ENCODE assay signal across 22 cellular contexts in the genomic region with DNA sequence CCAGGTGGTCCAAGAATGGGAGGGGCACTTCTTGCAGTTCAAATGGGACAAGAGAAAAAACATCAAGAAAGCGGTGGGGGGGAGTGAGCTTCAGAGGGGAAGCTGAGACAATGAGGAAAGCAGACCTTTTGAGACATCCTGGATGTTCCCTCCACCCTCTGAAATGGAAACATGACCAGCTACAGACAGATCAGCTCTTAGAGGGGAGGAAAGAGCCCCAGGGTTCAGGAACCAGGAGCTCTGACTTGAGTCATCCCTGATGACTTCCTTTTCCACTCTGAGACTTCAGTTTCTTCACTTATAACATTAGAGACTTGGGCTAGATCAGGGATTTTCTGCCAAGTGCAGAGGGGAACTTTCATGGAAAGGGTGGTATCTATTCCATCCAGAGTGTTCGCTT.
DNase-seq lines count a peak whose midpoint lies in the region; ATAC-seq, FAIRE-seq and TF ChIP-seq lines count a peak whose summit lies in the region.
"Had no signal": no experiment of that assay in that cellular context is flagged by ENCODE, and none has a peak within 500 bp of the region (broad histone marks: within the 10 kb centered on the region; RNA-seq: fewer than 3 reads in every experiment).

No MANE protein-coding gene starts in this region.

- H3K79me1 ChIP-seq in IMR-90 (ENCODE audit: low read depth in 1 of 2, low read length in 2 of 2) (no peaks in the 10 kb centered on the region; a peak in 1 of 4 replicates), mesenchymal stem cell (replicated peaks; ENCODE audit: low read length, poor library complexity, severe bottlenecking) (no peaks in the 10 kb centered on the region)

- in situ Hi-C loops in IMR-90 (cut with MboI; ENCODE audit: low sequenced_read_pairs): loop anchor here (10.0 kb wide), 1 partner anchor 430 kb away; no protein-coding TSS in a partner anchor

- H3K23ac ChIP-seq in IMR-90 (ENCODE audit: low read depth, low read length) (no peak overlapping the region), mesenchymal stem cell (ENCODE audit: low read length in 2 of 2) (no peak overlapping the region)

- H2BK120ac ChIP-seq in IMR-90 (ENCODE audit: low read depth, low read length): no peak overlapping the region
- no peak overlapping the region for H2BK120ac ChIP-seq in mesenchymal stem cell (ENCODE audit: low read depth, low read length)

- no peak overlapping the region for H2BK20ac ChIP-seq in IMR-90 (ENCODE audit: low read depth, low read length)

- H3K9me3 ChIP-seq in IMR-90 (ENCODE audit: control insufficient read depth, insufficient read depth, low read length): no peaks in the 10 kb centered on the region
- no peaks in the 10 kb centered on the region for H3K9me3 ChIP-seq in mesenchymal stem cell (ENCODE audit: control insufficient read depth, low read length)
- H3K9me3 ChIP-seq: ascending aorta, gastroesophageal sphincter, MG63, tibial artery had no signal

- POLR2A ChIA-PET in IMR-90 (lab: Charles Lee; ENCODE audit: unreplicated experiment): interaction anchor here (0.7 kb wide), 1 partner anchor 441 kb away, joined by 7 read pairs; no protein-coding TSS in a partner anchor

- CTCF ChIA-PET in IMR-90 (lab: Yijun Ruan, JAX): interaction anchor here (1.2 to 2.9 kb wide), 5 partner anchors 133 to 466 kb away, joined by 5 to 24 read pairs (median 18); no protein-coding TSS in a partner anchor

- H3K36me3 Mint-ChIP-seq in activated T-helper 17 cell treated with anti-CD3 and anti-CD28 coated beads, Interleukin-2, amount 50 U/mL, for 72 hours (ENCODE audit: low read depth): no peaks in the 10 kb centered on the region
- no peaks in the 10 kb centered on the region for H3K36me3 Mint-ChIP-seq in mesothelial cell of epicardium
- H3K36me3 Mint-ChIP-seq: natural killer cell treated with Interleukin-12 subunit alpha and Interleukin-12 subunit beta and Interleukin-15 and Interleukin-18, amount 100 ng/mL, for 72 hours had no signal

- ATAC-seq in IMR-90 (ENCODE audit: low read depth): no peak
- no peak for ATAC-seq in HG03460 (IDR thresholded peaks at IDR 0.05; ENCODE audit: unreplicated experiment)
- ATAC-seq in activated T-helper 17 cell treated with anti-CD3 and anti-CD28 coated beads, Interleukin-2, amount 50 U/mL, for 72 hours (replicated peaks): no peak
- ATAC-seq: gastroesophageal sphincter; left cardiac atrium; natural killer cell treated with Interleukin-12 subunit alpha and Interleukin-12 subunit beta and Interleukin-15 and Interleukin-18, amount 100 ng/mL, for 72 hours had no signal

- no peaks in the 10 kb centered on the region for H3K36me3 ChIP-seq in IMR-90 (ENCODE audit: control insufficient read depth, insufficient read depth, low read length)
- H3K36me3 ChIP-seq in bronchial epithelial cell (ENCODE audit: control insufficient read depth, insufficient read depth, low read length): no peaks in the 10 kb centered on the region
- H3K36me3 ChIP-seq in mesenchymal stem cell (ENCODE audit: control insufficient read depth in 1 of 2, insufficient read depth in 2 of 2, low read depth in 1 of 2, low read length in 2 of 2): no peaks in the 10 kb centered on the region
- H3K36me3 ChIP-seq: ascending aorta, gastroesophageal sphincter, MG63, tibial artery had no signal

- no peak overlapping the region for H3K18ac ChIP-seq in IMR-90 (ENCODE audit: low read depth, low read length)
- no peak overlapping the region for H3K18ac ChIP-seq in mesenchymal stem cell (ENCODE audit: low read depth in 1 of 2, low read length in 2 of 2)

- no peak overlapping the region for H3K9ac ChIP-seq in IMR-90 (ENCODE audit: low read depth, low read length)
- peak overlapping the region; percentile 6 for H3K9ac ChIP-seq in mesenchymal stem cell (ENCODE audit: low read length)

- H4K20me1 ChIP-seq in IMR-90 (ENCODE audit: insufficient read depth, low read length): no peaks in the 10 kb centered on the region

- H2BK12ac ChIP-seq in mesenchymal stem cell (ENCODE audit: low read length in 2 of 2): no peak overlapping the region

- H3K4me2 ChIP-seq in IMR-90 (ENCODE audit: low read depth, low read length) (no peak overlapping the region), mesenchymal stem cell (ENCODE audit: low read length, poor library complexity, severe bottlenecking) (no peak overlapping the region)

- H2AK9ac ChIP-seq in IMR-90 (replicated peaks; ENCODE audit: low read depth, low read length, poor library complexity): no peak overlapping the region

- H2BK5ac ChIP-seq in IMR-90 (ENCODE audit: low read depth, low read length, poor library complexity, severe bottlenecking): no peak overlapping the region
- H2BK5ac ChIP-seq in mesenchymal stem cell (ENCODE audit: low read depth, low read length, poor library complexity, severe bottlenecking): no peak overlapping the region

- no peak overlapping the region for H3K4ac ChIP-seq in IMR-90 (ENCODE audit: low read depth, low read length)
- H3K4ac ChIP-seq in mesenchymal stem cell (ENCODE audit: low read depth in 1 of 2, low read length in 2 of 2): no peak overlapping the region

- TF ChIP-seq CTCF in IMR-90 (conservative IDR thresholded peaks at IDR 0.05; ENCODE audit: low read depth, low read length): no peak
- no peak for TF ChIP-seq CTCF in bronchial epithelial cell (IDR thresholded peaks at IDR 0.05; ENCODE audit: insufficient read depth, low read length, severe bottlenecking)
- TF ChIP-seq CTCF in mesothelial cell of epicardium (IDR thresholded peaks at IDR 0.05; ENCODE audit: unreplicated experiment): no peak

- no peak overlapping the region for H3K4me3 Mint-ChIP-seq in activated T-helper 17 cell treated with anti-CD3 and anti-CD28 coated beads, Interleukin-2, amount 50 U/mL, for 72 hours
- no peak overlapping the region for H3K4me3 Mint-ChIP-seq in mesothelial cell of epicardium
- H3K4me3 Mint-ChIP-seq: activated naive CD4-positive, alpha-beta T cell treated with anti-CD3 and anti-CD28 coated beads, Interleukin-2, amount 10 ng/mL, durations not matched to agents 7 days and 5 days; natural killer cell treated with Interleukin-12 subunit alpha and Interleukin-12 subunit beta and Interleukin-15 and Interleukin-18, amount 100 ng/mL, for 72 hours had no signal

- no peak for TF ChIP-seq POLR2A in IMR-90 (IDR thresholded peaks at IDR 0.05; ENCODE audit: low read depth, low read length)

- BruUV-seq in IMR-90 (replicated peaks; lab: Mats Ljungman, UMichigan): no TSS peak

- H3K4me1 Mint-ChIP-seq in activated T-helper 17 cell treated with anti-CD3 and anti-CD28 coated beads, Interleukin-2, amount 50 U/mL, for 72 hours: peaks cover 29% of the 10 kb centered on the region
- H3K4me1 Mint-ChIP-seq in mesothelial cell of epicardium: peaks cover 16% of the 10 kb centered on the region

- no peak overlapping the region for H3K56ac ChIP-seq in IMR-90 (ENCODE audit: extremely low read depth, insufficient read depth, low read length)

- H2AFZ ChIP-seq in IMR-90 (replicated peaks; ENCODE audit: low read length, poor library complexity) (no peak overlapping the region), mesenchymal stem cell (ENCODE audit: low read depth, low read length) (no peak overlapping the region)

- no peak overlapping the region for H3K27ac Mint-ChIP-seq in activated T-helper 17 cell treated with anti-CD3 and anti-CD28 coated beads, Interleukin-2, amount 50 U/mL, for 72 hours
- H3K27ac Mint-ChIP-seq in mesothelial cell of epicardium: no peak overlapping the region
- H3K27ac Mint-ChIP-seq: activated naive CD4-positive, alpha-beta T cell treated with anti-CD3 and anti-CD28 coated beads, Interleukin-2, amount 10 ng/mL, durations not matched to agents 7 days and 5 days; natural killer cell treated with Interleukin-12 subunit alpha and Interleukin-12 subunit beta and Interleukin-15 and Interleukin-18, amount 100 ng/mL, for 72 hours had no signal

- H3K4me3 ChIP-seq in IMR-90 (ENCODE audit: insufficient read depth, low read depth, low read length) (no peak overlapping the region), bronchial epithelial cell (ENCODE audit: low read depth, low read length) (no peak overlapping the region), mesenchymal stem cell (ENCODE audit: insufficient read depth in 1 of 2, low read depth in 1 of 2, low read length in 2 of 2) (no peak overlapping the region)
- H3K4me3 ChIP-seq: ascending aorta, coronary artery, gastroesophageal sphincter, MG63, tibial artery had no signal

- H2AK5ac ChIP-seq in IMR-90 (ENCODE audit: low read depth, low read length) (no peak overlapping the region), mesenchymal stem cell (ENCODE audit: low read length, severe bottlenecking) (no peak overlapping the region)

- intact Hi-C loops in IMR-90 (cut with micrococcal nuclease): loop anchor here (2.0 to 10.0 kb wide), 3 partner anchors 130 to 1450 kb away; no protein-coding TSS in a partner anchor

- no peaks in the 10 kb centered on the region for H3K9me3 Mint-ChIP-seq in activated T-helper 17 cell treated with anti-CD3 and anti-CD28 coated beads, Interleukin-2, amount 50 U/mL, for 72 hours
- no peaks in the 10 kb centered on the region for H3K9me3 Mint-ChIP-seq in mesothelial cell of epicardium
- H3K9me3 Mint-ChIP-seq: activated naive CD4-positive, alpha-beta T cell treated with anti-CD3 and anti-CD28 coated beads, Interleukin-2, amount 10 ng/mL, durations not matched to agents 7 days and 5 days; natural killer cell treated with Interleukin-12 subunit alpha and Interleukin-12 subunit beta and Interleukin-15 and Interleukin-18, amount 100 ng/mL, for 72 hours had no signal

- 0 out of 2 replicates have a peak overlapping the region, but pooled peaks have one; percentile 7 for H4K91ac ChIP-seq in IMR-90 (ENCODE audit: insufficient read depth, low read depth, low read length)
- H4K91ac ChIP-seq in mesenchymal stem cell (ENCODE audit: low read length): no peak overlapping the region

- no peak overlapping the region for H4K5ac ChIP-seq in IMR-90 (ENCODE audit: low read depth, low read length)

- dilution Hi-C loops in IMR-90 (cut with HindIII; ENCODE audit: low sequenced_read_pairs, unreplicated experiment): no loop called here

- H3K27ac ChIP-seq in IMR-90 (ENCODE audit: insufficient read depth, low read length) (no peak overlapping the region), mesenchymal stem cell (ENCODE audit: low read length, poor library complexity, severe bottlenecking) (no peak overlapping the region)
- H3K27ac ChIP-seq: ascending aorta, coronary artery, gastroesophageal sphincter, tibial artery had no signal

- H2BK15ac ChIP-seq in IMR-90 (ENCODE audit: low read depth, low read length) (0 out of 3 replicates have a peak overlapping the region, but pooled peaks have one; percentile 25), mesenchymal stem cell (ENCODE audit: low read depth, poor library complexity, severe bottlenecking) (no peak overlapping the region)

- no peaks in the 10 kb centered on the region for H3K9me1 ChIP-seq in IMR-90 (ENCODE audit: insufficient read depth, low read length)

- peak; percentile 37 for DNase-seq in ELF-1 (ENCODE audit: low read depth, low spot score)
- DNase-seq in IMR-90: peak; percentile 66
- peak; percentile 76 for DNase-seq in bronchial epithelial cell (ENCODE audit: low read depth)
- peak; percentile 74 for DNase-seq in mesenchymal stem cell
- DNase-seq in mesothelial cell of epicardium (ENCODE audit: low spot score in 2 of 2, unreplicated experiment in 2 of 2): no peak
- DNase-seq: activated CD4-positive, alpha-beta T cell treated with anti-CD3 and anti-CD28 coated beads, Interleukin-2, amount 50 U/mL, for 1 hour; activated naive CD4-positive, alpha-beta T cell treated with anti-CD3 and anti-CD28 coated beads, Interleukin-2, amount 10 ng/mL, durations not matched to agents 7 days and 5 days; left cardiac atrium; MG63; NCI-H1694 treated with DMSO at 0.1 percent for 48 hours; NK-92 treated with Interleukin-12 subunit alpha and Interleukin-12 subunit beta, amount 100 ng/mL, for 24 hours; stimulated activated CD4-positive, alpha-beta T cell treated with anti-CD3 and anti-CD28 coated beads, Interleukin-2, amount 100 ng/mL, for 24 hours; stimulated activated naive CD4-positive, alpha-beta T cell treated with Interleukin-2 at 50 U/mL for 16 hours; tibial artery had no signal

- WGBS in IMR-90 (ENCODE audit: extremely low coverage in 2 of 2, insufficient read length in 1 of 2), 2 experiments: no CpG with 5 or more reads among the region's 2 CpGs
- WGBS in mesenchymal stem cell: 83% methylated on average over 2 of the region's 2 CpGs

- peak overlapping the region in 1 of 2 experiments; percentile 11; a peak in 1 of 4 replicates for H4K8ac ChIP-seq in IMR-90 (ENCODE audit: low read depth in 2 of 2, low read length in 2 of 2)
- H4K8ac ChIP-seq in mesenchymal stem cell (ENCODE audit: low read length): no peak overlapping the region

- peaks cover 10% of the 10 kb centered on the region for H3K4me1 ChIP-seq in IMR-90 (ENCODE audit: control insufficient read depth, insufficient read depth, low read length)
- peaks cover 11% of the 10 kb centered on the region for H3K4me1 ChIP-seq in mesenchymal stem cell (ENCODE audit: control insufficient read depth, insufficient read depth, low read depth, low read length)
- H3K4me1 ChIP-seq: ascending aorta, gastroesophageal sphincter, tibial artery had no signal

- H3K14ac ChIP-seq in IMR-90 (replicated peaks; ENCODE audit: low read depth, low read length) (no peak overlapping the region), mesenchymal stem cell (ENCODE audit: low read length in 2 of 2) (no peak overlapping the region)

- TF ChIP-seq RAD21 in IMR-90 (IDR thresholded peaks at IDR 0.05; ENCODE audit: low read length): no peak

- no peak for FAIRE-seq in bronchial epithelial cell (lab: Jason Lieb, UNC)
- FAIRE-seq: H1, TTC549 had no signal

- no peaks in the 10 kb centered on the region for H3K27me3 Mint-ChIP-seq in activated T-helper 17 cell treated with anti-CD3 and anti-CD28 coated beads, Interleukin-2, amount 50 U/mL, for 72 hours
- peaks cover 2% of the 10 kb centered on the region for H3K27me3 Mint-ChIP-seq in mesothelial cell of epicardium (ENCODE audit: low read depth)
- H3K27me3 Mint-ChIP-seq: natural killer cell treated with Interleukin-12 subunit alpha and Interleukin-12 subunit beta and Interleukin-15 and Interleukin-18, amount 100 ng/mL, for 72 hours had no signal

- no peaks in the 10 kb centered on the region for H3K27me3 ChIP-seq in IMR-90 (ENCODE audit: control insufficient read depth, insufficient read depth, low read length)
- H3K27me3 ChIP-seq in bronchial epithelial cell (ENCODE audit: control insufficient read depth, insufficient read depth, low read length): no peaks in the 10 kb centered on the region
- no peaks in the 10 kb centered on the region for H3K27me3 ChIP-seq in mesenchymal stem cell (ENCODE audit: control insufficient read depth in 1 of 2, insufficient read depth in 1 of 2, low read length in 2 of 2)
- H3K27me3 ChIP-seq: ascending aorta, gastroesophageal sphincter, MG63, tibial artery had no signal

Comparison
In these comparisons a context has a peak if more than half of its experiments do, and no peak if none do; other contexts are left out.
1. DNase-seq: peak in ELF-1 (single experiment), IMR-90 (single experiment), bronchial epithelial cell (single experiment) and mesenchymal stem cell (single experiment); none in mesothelial cell of epicardium (0 of 2).